Comparison of ENCODE assay signal across 14 cellular contexts in genomic region chr7:150994838-150995510, GRCh38. TPM values are rescaled to one million over a fixed set of nuclear protein-coding genes. Genes with fewer than 3 reads are reported as not detected.
DNase-seq lines count a peak whose midpoint lies in the region; ATAC-seq, FAIRE-seq and TF ChIP-seq lines count a peak whose summit lies in the region.
"Had no signal": no experiment of that assay in that cellular context is flagged by ENCODE, and none has a peak within 500 bp of the region (broad histone marks: within the 10 kb centered on the region; RNA-seq: fewer than 3 reads in every experiment).

No MANE protein-coding gene starts in this region.

- no peak for TF ChIP-seq POLR2A in HepG2 (IDR thresholded peaks at IDR 0.05; ENCODE audit: insufficient read depth in 1 of 2, low read depth in 2 of 2, low read length in 2 of 2)

- H3K36me3 ChIP-seq in cardiac muscle cell (no peaks in the 10 kb centered on the region), HepG2 (replicated peaks in 1 of 2; ENCODE audit: control insufficient read depth in 1 of 2, insufficient read depth in 2 of 2, low read length in 2 of 2) (no peaks in the 10 kb centered on the region), thoracic aorta (no peaks in the 10 kb centered on the region)

- H2AFZ ChIP-seq in HepG2 (ENCODE audit: low read length): no peak overlapping the region

- H3K36me3 Mint-ChIP-seq in activated CD4-positive, alpha-beta memory T cell treated with anti-CD3 and anti-CD28 coated beads for 36 hours: peaks cover 3% of the 10 kb centered on the region

- TF ChIP-seq RAD21 in HepG2 (CRISPR knock-in tag; IDR thresholded peaks at IDR 0.05): no peak

- H3K9ac ChIP-seq in HepG2 (ENCODE audit: insufficient read depth, low read depth, low read length): no peak overlapping the region

- H3K79me2 ChIP-seq in HepG2 (ENCODE audit: insufficient read depth, low read length): no peaks in the 10 kb centered on the region

- FAIRE-seq in HepG2 (lab: Jason Lieb, UNC): no peak

- H3K9me3 ChIP-seq in cardiac muscle cell (ENCODE audit: low read depth): no peaks in the 10 kb centered on the region
- no peaks in the 10 kb centered on the region for H3K9me3 ChIP-seq in HepG2 (ENCODE audit: low read length)
- H3K9me3 ChIP-seq in thoracic aorta: peaks cover 4% of the 10 kb centered on the region

- peak overlapping the region; percentile 90 for H3K27ac ChIP-seq in cardiac muscle cell
- no peak overlapping the region for H3K27ac ChIP-seq in HepG2 (ENCODE audit: extremely low read length, insufficient read depth, low read length)
- H3K27ac ChIP-seq in thoracic aorta: no peak overlapping the region

- 38% methylated on average over 6 of the region's 19 CpGs for WGBS in HepG2 (ENCODE audit: low lambda C conversion rate)

- peak overlapping the region; percentile 35 for H3K4me3 Mint-ChIP-seq in activated CD4-positive, alpha-beta memory T cell treated with anti-CD3 and anti-CD28 coated beads for 36 hours
- H3K4me3 Mint-ChIP-seq: activated B cell treated with CpG ODN at 0.5 μM for 24 hours had no signal

- in situ Hi-C loops in HepG2 (cut with HindIII; ENCODE audit: extremely low pct_ligation_motif_present, low pct_unique_long_range_greater_than_20kb): no loop called here

- H3K9me3 Mint-ChIP-seq in activated CD4-positive, alpha-beta memory T cell treated with anti-CD3 and anti-CD28 coated beads for 36 hours: peaks cover 16% of the 10 kb centered on the region

- H3K27ac Mint-ChIP-seq in activated CD4-positive, alpha-beta memory T cell treated with anti-CD3 and anti-CD28 coated beads for 36 hours: peak overlapping the region; percentile 38
- H3K27ac Mint-ChIP-seq: activated B cell treated with CpG ODN at 0.5 μM for 24 hours had no signal

- CTCF ChIA-PET in activated CD4-positive, alpha-beta memory T cell treated with anti-CD3 and anti-CD28 coated beads for 36 hours (lab: Charles Lee): interaction anchor here (0.7 to 7.4 kb wide), 10 partner anchors 10 to 129 kb away, joined by 3 to 53 read pairs (median 3); partner anchors contain the start of gene ABCB8
- CTCF ChIA-PET in HepG2 (lab: Yijun Ruan, JAX; ENCODE audit: low intra/inter-chr PET ratio, low total read pairs): no interaction called here

- POLR2A ChIA-PET in activated CD4-positive, alpha-beta memory T cell treated with anti-CD3 and anti-CD28 coated beads for 36 hours (lab: Charles Lee): interaction anchor here (1.2 kb wide), 1 partner anchor 17 kb away, joined by 8 read pairs; no protein-coding TSS in a partner anchor
- POLR2A ChIA-PET in HepG2 (lab: Yijun Ruan, JAX): interaction anchor here (2.0 kb wide), 1 partner anchor 10 kb away, joined by 4 read pairs; no protein-coding TSS in a partner anchor

- no peak for TF ChIP-seq EP300 in HepG2 (IDR thresholded peaks at IDR 0.05; ENCODE audit: low read depth in 2 of 2, low read length in 2 of 2)
- no peak for TF ChIP-seq EP300 in HepG2 (CRISPR knock-in tag; IDR thresholded peaks at IDR 0.05; ENCODE audit: borderline replicate concordance)

- H3K4me1 ChIP-seq in cardiac muscle cell (ENCODE audit: low read depth) (peaks cover 31% of the 10 kb centered on the region), HepG2 (ENCODE audit: insufficient read depth, low read length) (peaks cover 11% of the 10 kb centered on the region; the same call in 1 of the 2 replicates), thoracic aorta (ENCODE audit: control insufficient read depth in 1 of 2, low read depth in 2 of 2) (no peaks in the 10 kb centered on the region)

- intact Hi-C loops in left ventricle myocardium superior (cut with micrococcal nuclease) (no loop called here), HepG2 (cut with micrococcal nuclease; ENCODE audit: unreplicated experiment) (no loop called here)
- intact Hi-C loops in activated CD4-positive, alpha-beta memory T cell treated with anti-CD3 and anti-CD28 coated beads for 36 hours (cut with micrococcal nuclease): loop anchor here (2.0 kb wide), 1 partner anchor 14 kb away; no protein-coding TSS in a partner anchor

- H3K4me2 ChIP-seq in HepG2 (ENCODE audit: low read depth, low read length): peak overlapping the region; percentile 39; the same call in 1 of the 2 replicates

- no peaks in the 10 kb centered on the region for H4K20me1 ChIP-seq in HepG2 (ENCODE audit: insufficient read depth, low read length)

- BruUV-seq in HepG2 (replicated peaks; lab: Mats Ljungman, UMichigan): no TSS peak

- no peak for ATAC-seq in left ventricle myocardium superior
- ATAC-seq in HepG2: no peak; the same call in 2 of the 3 replicates
- no peak for ATAC-seq in thoracic aorta (ENCODE audit: insufficient number of reproducible peaks, low FRiP score, low read depth)
- no peak for ATAC-seq in GM19452 (IDR thresholded peaks at IDR 0.05; ENCODE audit: unreplicated experiment)

- H3K4me3 ChIP-seq in cardiac muscle cell (no peak overlapping the region), HepG2 (replicated peaks in 1 of 3; ENCODE audit: insufficient read depth in 1 of 3, low read depth in 2 of 3, low read length in 3 of 3) (0 out of 6 replicates have a peak overlapping the region, but pooled peaks of 1 of the 3 experiments have one; percentile 43), thoracic aorta (peak overlapping the region; percentile 7)

- peaks cover 35% of the 10 kb centered on the region for H3K4me1 Mint-ChIP-seq in activated CD4-positive, alpha-beta memory T cell treated with anti-CD3 and anti-CD28 coated beads for 36 hours (ENCODE audit: low read depth)

- TF ChIP-seq CTCF in cardiac muscle cell (IDR thresholded peaks at IDR 0.05; ENCODE audit: low read depth, low read length) (no peak), HepG2 (CRISPR knock-in tag; IDR thresholded peaks at IDR 0.05) (no peak), thoracic aorta (IDR thresholded peaks at IDR 0.05) (no peak)

- no peaks in the 10 kb centered on the region for H3K27me3 ChIP-seq in cardiac muscle cell
- peaks cover 4 to 28% of the 10 kb centered on the region in 2 experiments; a peak in 4 of 5 replicates for H3K27me3 ChIP-seq in HepG2 (ENCODE audit: control insufficient read depth in 1 of 2, insufficient read depth in 2 of 2, low read length in 2 of 2)
- H3K27me3 ChIP-seq in thoracic aorta (replicated peaks; ENCODE audit: insufficient read depth): no peaks in the 10 kb centered on the region

- H3K27me3 Mint-ChIP-seq in activated CD4-positive, alpha-beta memory T cell treated with anti-CD3 and anti-CD28 coated beads for 36 hours: no peaks in the 10 kb centered on the region

- DNase-seq in cardiac muscle cell (ENCODE audit: low read depth in 1 of 2, low spot score in 1 of 2) (no peak), left ventricle myocardium superior (no peak), HepG2 (ENCODE audit: low spot score) (no peak), thoracic aorta (ENCODE audit: low spot score) (no peak), SIG-M5 (lab: John Stamatoyannopoulos, UW) (no peak), SW480 (ENCODE audit: low spot score) (no peak)
- DNase-seq in activated CD4-positive, alpha-beta memory T cell treated with anti-CD3 and anti-CD28 coated beads for 36 hours: no peak
- DNase-seq: activated B cell treated with CpG ODN at 0.5 μM for 24 hours, NCI-H1417 treated with DMSO at 0.1 percent for 48 hours, substantia nigra had no signal

RNA-seq across cellular contexts. Expression of gene NOS3, which starts 4.2 kb away (rescaled TPM):
- total RNA-seq in cardiac muscle cell (19.7 and 20.3 TPM in 2 replicates), left ventricle myocardium superior (10.9 TPM), HepG2 (2016; rRNA removed; fragmentation: Illumina TruSeq; extraction: Trizol) (3.7 and 4.8 TPM in 2 replicates), thoracic aorta (10 to 100 TPM in 1 of 2 donors, 1 to 10 TPM in 1; 8.4 to 18.6 TPM)
- polyA plus RNA-seq in cardiac muscle cell (13.1 and 16.3 TPM in 2 replicates), HepG2 (2011; rRNA removed) (7.5 and 10.1 TPM in 2 replicates)
- 10 to 100 TPM; 10.4 to 13.2 TPM for total RNA-seq in activated CD4-positive, alpha-beta memory T cell treated with anti-CD3 and anti-CD28 coated beads for 36 hours
- 2.6 and 2.9 TPM in 2 replicates for total RNA-seq in HepG2 (2016; cell fraction: cytosol; rRNA removed; fragmentation: Illumina TruSeq; extraction: Trizol; ENCODE audit: low read depth)
- total RNA-seq in HepG2 (2016; cell fraction: insoluble cytoplasmic fraction; rRNA removed; fragmentation: Illumina TruSeq; extraction: Trizol): 4.2 and 4.4 TPM in 2 replicates
- 3.6 and 5.1 TPM in 2 replicates for total RNA-seq in HepG2 (2016; cell fraction: membrane; rRNA removed; fragmentation: Illumina TruSeq; extraction: Trizol)
- 3.2 and 5.3 TPM in 2 replicates for total RNA-seq in HepG2 (2016; cell fraction: nucleus; rRNA removed; fragmentation: Illumina TruSeq; extraction: Trizol)
- 5.8 and 10.0 TPM in 2 replicates for polyA plus RNA-seq in HepG2 (2011; cell fraction: cytosol; rRNA removed)
- 17.6 and 19.9 TPM in 2 replicates for polyA plus RNA-seq in HepG2 (2011; cell fraction: nucleus; rRNA removed)
- 4.8 and 5.0 TPM in 2 replicates for polyA plus RNA-seq in HepG2 (2012)
- polyA plus RNA-seq in HepG2 (2016; cell fraction: cytosol; fragmentation: Illumina TruSeq; extraction: Trizol; ENCODE audit: low read depth): 3.9 and 4.8 TPM in 2 replicates
- 7.8 and 8.1 TPM in 2 replicates for polyA plus RNA-seq in HepG2 (2016; cell fraction: insoluble cytoplasmic fraction; fragmentation: Illumina TruSeq; extraction: Trizol; ENCODE audit: low read depth)
- polyA plus RNA-seq in HepG2 (2016; cell fraction: membrane; fragmentation: Illumina TruSeq; extraction: Trizol; ENCODE audit: low read depth): 5.6 and 8.0 TPM in 2 replicates
- polyA plus RNA-seq in HepG2 (2016; cell fraction: nucleus; fragmentation: Illumina TruSeq; extraction: Trizol; ENCODE audit: insufficient read depth, low read depth): 5.7 and 8.2 TPM in 2 replicates
- polyA minus RNA-seq in HepG2 (2011; rRNA and poly(A)+ RNA removed; ENCODE audit: low replicate concordance): 0.65 and 23.1 TPM in 2 replicates
- polyA minus RNA-seq in HepG2 (2011; cell fraction: cytosol; rRNA and poly(A)+ RNA removed): 8.4 and 12.0 TPM in 2 replicates
- 5.0 and 6.3 TPM in 2 replicates for polyA minus RNA-seq in HepG2 (2011; cell fraction: nucleus; rRNA and poly(A)+ RNA removed)

RNA-seq across cellular contexts. Expression of gene KCNH2, which starts 16.9 kb away (rescaled TPM):
- total RNA-seq in cardiac muscle cell (91.5 and 110 TPM in 2 replicates), left ventricle myocardium superior (107 TPM), HepG2 (2016; rRNA removed; fragmentation: Illumina TruSeq; extraction: Trizol) (0.11 TPM in 1 of 2 replicates, not detected in the other), thoracic aorta (1 to 10 TPM in 1 of 2 donors, not detected in 1; 1.2 TPM)
- polyA plus RNA-seq in cardiac muscle cell (48.0 and 64.2 TPM in 2 replicates), HepG2 (2011; rRNA removed) (0.09 and 0.12 TPM in 2 replicates)
- under 1 TPM; 0.34 to 0.45 TPM for total RNA-seq in activated CD4-positive, alpha-beta memory T cell treated with anti-CD3 and anti-CD28 coated beads for 36 hours
- total RNA-seq in HepG2 (2016; cell fraction: cytosol; rRNA removed; fragmentation: Illumina TruSeq; extraction: Trizol; ENCODE audit: low read depth): not detected in 2 replicates
- 0.13 TPM in 1 of 2 replicates, not detected in the other for total RNA-seq in HepG2 (2016; cell fraction: insoluble cytoplasmic fraction; rRNA removed; fragmentation: Illumina TruSeq; extraction: Trizol)
- total RNA-seq in HepG2 (2016; cell fraction: membrane; rRNA removed; fragmentation: Illumina TruSeq; extraction: Trizol): 0.07 and 0.09 TPM in 2 replicates
- 0.09 and 0.28 TPM in 2 replicates for total RNA-seq in HepG2 (2016; cell fraction: nucleus; rRNA removed; fragmentation: Illumina TruSeq; extraction: Trizol)
- 0.09 and 0.11 TPM in 2 replicates for polyA plus RNA-seq in HepG2 (2011; cell fraction: cytosol; rRNA removed)
- polyA plus RNA-seq in HepG2 (2011; cell fraction: nucleus; rRNA removed): 0.32 and 0.38 TPM in 2 replicates
- 0.07 TPM in 1 of 2 replicates, not detected in the other for polyA plus RNA-seq in HepG2 (2012)
- polyA plus RNA-seq in HepG2 (2016; cell fraction: cytosol; fragmentation: Illumina TruSeq; extraction: Trizol; ENCODE audit: low read depth): 0.03 TPM in 1 of 2 replicates, not detected in the other
- polyA plus RNA-seq in HepG2 (2016; cell fraction: insoluble cytoplasmic fraction; fragmentation: Illumina TruSeq; extraction: Trizol; ENCODE audit: low read depth): not detected in 2 replicates
- 0.06 TPM in 1 of 2 replicates, not detected in the other for polyA plus RNA-seq in HepG2 (2016; cell fraction: membrane; fragmentation: Illumina TruSeq; extraction: Trizol; ENCODE audit: low read depth)
- polyA plus RNA-seq in HepG2 (2016; cell fraction: nucleus; fragmentation: Illumina TruSeq; extraction: Trizol; ENCODE audit: insufficient read depth, low read depth): not detected in 2 replicates
- polyA minus RNA-seq in HepG2 (2011; rRNA and poly(A)+ RNA removed; ENCODE audit: low replicate concordance): 0.74 and 1.2 TPM in 2 replicates
- 0.30 TPM in 1 of 2 replicates, not detected in the other for polyA minus RNA-seq in HepG2 (2011; cell fraction: cytosol; rRNA and poly(A)+ RNA removed)
- polyA minus RNA-seq in HepG2 (2011; cell fraction: nucleus; rRNA and poly(A)+ RNA removed): 0.13 TPM in 1 of 2 replicates, not detected in the other
- total RNA-seq: osteocyte had no signal

RNA-seq across cellular contexts. Expression of gene ATG9B, which starts 29.3 kb away (rescaled TPM):
- total RNA-seq in cardiac muscle cell: 7.1 and 8.4 TPM in 2 replicates
- polyA plus RNA-seq in cardiac muscle cell: 13.0 and 22.7 TPM in 2 replicates
- total RNA-seq in left ventricle myocardium superior: not detected
- 1 to 10 TPM; 3.5 to 4.6 TPM for total RNA-seq in activated CD4-positive, alpha-beta memory T cell treated with anti-CD3 and anti-CD28 coated beads for 36 hours
- not detected in 2 replicates for total RNA-seq in HepG2 (2016; rRNA removed; fragmentation: Illumina TruSeq; extraction: Trizol)
- total RNA-seq in HepG2 (2016; cell fraction: cytosol; rRNA removed; fragmentation: Illumina TruSeq; extraction: Trizol; ENCODE audit: low read depth): 0.18 TPM in 1 of 2 replicates, not detected in the other
- 0.04 TPM in 1 of 2 replicates, not detected in the other for total RNA-seq in HepG2 (2016; cell fraction: insoluble cytoplasmic fraction; rRNA removed; fragmentation: Illumina TruSeq; extraction: Trizol)
- not detected in 2 replicates for total RNA-seq in HepG2 (2016; cell fraction: membrane; rRNA removed; fragmentation: Illumina TruSeq; extraction: Trizol)
- 0.13 TPM in 1 of 2 replicates, not detected in the other for total RNA-seq in HepG2 (2016; cell fraction: nucleus; rRNA removed; fragmentation: Illumina TruSeq; extraction: Trizol)
- 0.24 and 0.39 TPM in 2 replicates for polyA plus RNA-seq in HepG2 (2011; rRNA removed)
- 0.13 and 0.15 TPM in 2 replicates for polyA plus RNA-seq in HepG2 (2011; cell fraction: cytosol; rRNA removed)
- 2.9 and 3.2 TPM in 2 replicates for polyA plus RNA-seq in HepG2 (2011; cell fraction: nucleus; rRNA removed)
- 0.51 and 0.72 TPM in 2 replicates for polyA plus RNA-seq in HepG2 (2012)
- not detected in 2 replicates for polyA plus RNA-seq in HepG2 (2016; cell fraction: cytosol; fragmentation: Illumina TruSeq; extraction: Trizol; ENCODE audit: low read depth)
- polyA plus RNA-seq in HepG2 (2016; cell fraction: insoluble cytoplasmic fraction; fragmentation: Illumina TruSeq; extraction: Trizol; ENCODE audit: low read depth): not detected in 2 replicates
- not detected in 2 replicates for polyA plus RNA-seq in HepG2 (2016; cell fraction: membrane; fragmentation: Illumina TruSeq; extraction: Trizol; ENCODE audit: low read depth)
- polyA plus RNA-seq in HepG2 (2016; cell fraction: nucleus; fragmentation: Illumina TruSeq; extraction: Trizol; ENCODE audit: insufficient read depth, low read depth): 0.12 and 0.88 TPM in 2 replicates
- 0.08 TPM in 1 of 2 replicates, not detected in the other for polyA minus RNA-seq in HepG2 (2011; rRNA and poly(A)+ RNA removed; ENCODE audit: low replicate concordance)
- not detected in 2 replicates for polyA minus RNA-seq in HepG2 (2011; cell fraction: cytosol; rRNA and poly(A)+ RNA removed)
- polyA minus RNA-seq in HepG2 (2011; cell fraction: nucleus; rRNA and poly(A)+ RNA removed): 0.25 and 0.26 TPM in 2 replicates
- 1 to 10 TPM in 1 of 2 donors, not detected in 1; 1.2 TPM for total RNA-seq in thoracic aorta
- total RNA-seq: Daoy, mesenteric fat pad had no signal

RNA-seq across cellular contexts. Expression of gene ABCB8, which starts 33.3 kb away (rescaled TPM):
- total RNA-seq in cardiac muscle cell: 27.2 and 29.2 TPM in 2 replicates
- polyA plus RNA-seq in cardiac muscle cell: 18.4 and 20.4 TPM in 2 replicates
- 29.7 TPM for total RNA-seq in left ventricle myocardium superior
- 10 to 100 TPM; 48.4 to 49.5 TPM for total RNA-seq in activated CD4-positive, alpha-beta memory T cell treated with anti-CD3 and anti-CD28 coated beads for 36 hours
- 7.2 and 16.7 TPM in 2 replicates for total RNA-seq in HepG2 (2016; rRNA removed; fragmentation: Illumina TruSeq; extraction: Trizol)
- total RNA-seq in HepG2 (2016; cell fraction: cytosol; rRNA removed; fragmentation: Illumina TruSeq; extraction: Trizol; ENCODE audit: low read depth): 1.1 and 2.0 TPM in 2 replicates
- total RNA-seq in HepG2 (2016; cell fraction: insoluble cytoplasmic fraction; rRNA removed; fragmentation: Illumina TruSeq; extraction: Trizol): 7.2 and 16.4 TPM in 2 replicates
- 3.4 and 3.7 TPM in 2 replicates for total RNA-seq in HepG2 (2016; cell fraction: membrane; rRNA removed; fragmentation: Illumina TruSeq; extraction: Trizol)
- total RNA-seq in HepG2 (2016; cell fraction: nucleus; rRNA removed; fragmentation: Illumina TruSeq; extraction: Trizol): 12.9 and 13.9 TPM in 2 replicates
- polyA plus RNA-seq in HepG2 (2011; rRNA removed): 6.6 and 6.9 TPM in 2 replicates
- 3.9 and 9.1 TPM in 2 replicates for polyA plus RNA-seq in HepG2 (2011; cell fraction: cytosol; rRNA removed)
- 20.5 and 25.6 TPM in 2 replicates for polyA plus RNA-seq in HepG2 (2011; cell fraction: nucleus; rRNA removed)
- polyA plus RNA-seq in HepG2 (2012): 4.2 and 4.4 TPM in 2 replicates
- polyA plus RNA-seq in HepG2 (2016; cell fraction: cytosol; fragmentation: Illumina TruSeq; extraction: Trizol; ENCODE audit: low read depth): 1.5 and 1.9 TPM in 2 replicates
- 5.2 and 6.7 TPM in 2 replicates for polyA plus RNA-seq in HepG2 (2016; cell fraction: insoluble cytoplasmic fraction; fragmentation: Illumina TruSeq; extraction: Trizol; ENCODE audit: low read depth)
- polyA plus RNA-seq in HepG2 (2016; cell fraction: membrane; fragmentation: Illumina TruSeq; extraction: Trizol; ENCODE audit: low read depth): 2.6 and 2.9 TPM in 2 replicates
- 23.3 and 23.7 TPM in 2 replicates for polyA plus RNA-seq in HepG2 (2016; cell fraction: nucleus; fragmentation: Illumina TruSeq; extraction: Trizol; ENCODE audit: insufficient read depth, low read depth)
- 34.8 and 52.5 TPM in 2 replicates for polyA minus RNA-seq in HepG2 (2011; rRNA and poly(A)+ RNA removed; ENCODE audit: low replicate concordance)
- 7.6 and 11.1 TPM in 2 replicates for polyA minus RNA-seq in HepG2 (2011; cell fraction: cytosol; rRNA and poly(A)+ RNA removed)
- 13.7 and 16.2 TPM in 2 replicates for polyA minus RNA-seq in HepG2 (2011; cell fraction: nucleus; rRNA and poly(A)+ RNA removed)
- total RNA-seq in thoracic aorta: 10 to 100 TPM; 34.1 to 35.1 TPM

RNA-seq across cellular contexts. Expression of gene ASIC3, which starts 53.4 kb away (rescaled TPM):
- total RNA-seq in cardiac muscle cell: 9.0 and 9.8 TPM in 2 replicates
- polyA plus RNA-seq in cardiac muscle cell: 5.2 and 6.8 TPM in 2 replicates
- 8.6 TPM for total RNA-seq in left ventricle myocardium superior
- 1 to 10 TPM; 5.3 to 7.6 TPM for total RNA-seq in activated CD4-positive, alpha-beta memory T cell treated with anti-CD3 and anti-CD28 coated beads for 36 hours
- not detected in 2 replicates for total RNA-seq in HepG2 (2016; rRNA removed; fragmentation: Illumina TruSeq; extraction: Trizol)
- total RNA-seq in HepG2 (2016; cell fraction: cytosol; rRNA removed; fragmentation: Illumina TruSeq; extraction: Trizol; ENCODE audit: low read depth): not detected in 2 replicates
- total RNA-seq in HepG2 (2016; cell fraction: insoluble cytoplasmic fraction; rRNA removed; fragmentation: Illumina TruSeq; extraction: Trizol): 0.11 TPM in 1 of 2 replicates, not detected in the other
- not detected in 2 replicates for total RNA-seq in HepG2 (2016; cell fraction: membrane; rRNA removed; fragmentation: Illumina TruSeq; extraction: Trizol)
- 0.28 TPM in 1 of 2 replicates, not detected in the other for total RNA-seq in HepG2 (2016; cell fraction: nucleus; rRNA removed; fragmentation: Illumina TruSeq; extraction: Trizol)
- polyA plus RNA-seq in HepG2 (2011; rRNA removed): 0.50 and 0.51 TPM in 2 replicates
- 0.11 and 0.27 TPM in 2 replicates for polyA plus RNA-seq in HepG2 (2011; cell fraction: cytosol; rRNA removed)
- 4.2 and 4.6 TPM in 2 replicates for polyA plus RNA-seq in HepG2 (2011; cell fraction: nucleus; rRNA removed)
- 0.56 and 1.0 TPM in 2 replicates for polyA plus RNA-seq in HepG2 (2012)
- polyA plus RNA-seq in HepG2 (2016; cell fraction: cytosol; fragmentation: Illumina TruSeq; extraction: Trizol; ENCODE audit: low read depth): not detected in 2 replicates
- not detected in 2 replicates for polyA plus RNA-seq in HepG2 (2016; cell fraction: insoluble cytoplasmic fraction; fragmentation: Illumina TruSeq; extraction: Trizol; ENCODE audit: low read depth)
- not detected in 2 replicates for polyA plus RNA-seq in HepG2 (2016; cell fraction: membrane; fragmentation: Illumina TruSeq; extraction: Trizol; ENCODE audit: low read depth)
- polyA plus RNA-seq in HepG2 (2016; cell fraction: nucleus; fragmentation: Illumina TruSeq; extraction: Trizol; ENCODE audit: insufficient read depth, low read depth): 0.38 and 0.67 TPM in 2 replicates
- 0.48 and 3.4 TPM in 2 replicates for polyA minus RNA-seq in HepG2 (2011; rRNA and poly(A)+ RNA removed; ENCODE audit: low replicate concordance)
- polyA minus RNA-seq in HepG2 (2011; cell fraction: cytosol; rRNA and poly(A)+ RNA removed): not detected in 2 replicates
- polyA minus RNA-seq in HepG2 (2011; cell fraction: nucleus; rRNA and poly(A)+ RNA removed): 0.25 and 0.52 TPM in 2 replicates
- 1 to 10 TPM; 2.0 to 2.8 TPM for total RNA-seq in thoracic aorta

Comparison
In these comparisons a context has a peak if more than half of its experiments do, and no peak if none do; other contexts are left out.
1. RNA of gene KCNH2, which starts 16.9 kb away (total RNA-seq): 91.5 to 110 TPM in cardiac muscle cell and 107 TPM in left ventricle myocardium superior (single experiment); 1.2 TPM in thoracic aorta, 0.34 to 0.45 TPM in activated CD4-positive, alpha-beta memory T cell treated with anti-CD3 and anti-CD28 coated beads for 36 hours and 0.07 to 0.28 TPM in HepG2; every median in the first group is over 10 times any median in the second.